In genomic region chr5:107993341-107993740, GRCh38 we compare ENCODE assay signal across 3 cellular contexts.
TF ChIP-seq lines count a peak whose summit lies in the region.

No MANE protein-coding gene starts in this region.

TF ChIP-seq in A549, 52 proteins besides CTCF, POLR2A, EP300 and RAD21:
- TF ChIP-seq HEYL (CRISPR knock-in tag; IDR thresholded peaks at IDR 0.05), result no peak
- TF ChIP-seq MAFK (IDR thresholded peaks at IDR 0.05; ENCODE audit: partially characterized antibody), result peak; percentile 93
- TF ChIP-seq EHF (CRISPR knock-in tag; IDR thresholded peaks at IDR 0.05), result no peak

TF ChIP-seq in IMR-90, 13 proteins besides CTCF, POLR2A, EP300 and RAD21:
- TF ChIP-seq MXI1 (IDR thresholded peaks at IDR 0.05; ENCODE audit: borderline replicate concordance, low read depth, low read length) (no peak), FOS (IDR thresholded peaks at IDR 0.05; ENCODE audit: low read depth, low read length) (no peak), MAFK (IDR thresholded peaks at IDR 0.05; ENCODE audit: low read depth, low read length) (peak; percentile 97)

TF ChIP-seq in H1, 55 proteins besides CTCF, POLR2A, EP300 and RAD21:
- no peak for TF ChIP-seq TEAD4 (IDR thresholded peaks at IDR 0.05; ENCODE audit: low read depth, low read length)
- TF ChIP-seq MAFK (IDR thresholded peaks at IDR 0.05; ENCODE audit: low read depth, low read length), result peak; percentile 89; the same call in 1 of the 2 replicates
